ENCODE assay signal across 1 cellular context in genomic region chr17:77306790-77307478, GRCh38.
TF ChIP-seq lines count a peak whose summit lies in the region.

No MANE protein-coding gene starts in this region.

TF ChIP-seq in HepG2, 621 proteins besides CTCF, POLR2A, EP300 and RAD21 (continued from another document and continues in another):
- peak; percentile 93 for TF ChIP-seq ZNF609 (CRISPR knock-in tag; IDR thresholded peaks at IDR 0.05; ENCODE audit: borderline replicate concordance)
- TF ChIP-seq ZNF772 (CRISPR knock-in tag; IDR thresholded peaks at IDR 0.05), result 0 out of 2 replicates have a peak, but pooled peaks have one; percentile 29
- peak; percentile 38; the same call in 1 of the 2 replicates for TF ChIP-seq SATB2 (CRISPR knock-in tag; IDR thresholded peaks at IDR 0.05)
- TF ChIP-seq NRL (CRISPR knock-in tag; IDR thresholded peaks at IDR 0.05; ENCODE audit: borderline replicate concordance), result peak; percentile 19; the same call in 1 of the 2 replicates
- peak; percentile 86 for TF ChIP-seq ELF3 (CRISPR knock-in tag; IDR thresholded peaks at IDR 0.05)
- peak; percentile 44 for TF ChIP-seq POLR2G (IDR thresholded peaks at IDR 0.05; ENCODE audit: low read depth, low read length)
- TF ChIP-seq NFATC3 (CRISPR knock-in tag; IDR thresholded peaks at IDR 0.05), result 0 out of 2 replicates have a peak, but pooled peaks have one; percentile 37
- TF ChIP-seq POGZ (CRISPR knock-in tag; IDR thresholded peaks at IDR 0.05), result peak; percentile 78
- peak; percentile 66 for TF ChIP-seq ZNF709 (CRISPR knock-in tag; IDR thresholded peaks at IDR 0.05)
- peak; percentile 98 for TF ChIP-seq MTA1 (CRISPR knock-in tag; IDR thresholded peaks at IDR 0.05; ENCODE audit: borderline replicate concordance)
- 0 out of 2 replicates have a peak, but pooled peaks have one; percentile 68 for TF ChIP-seq SMYD3 (CRISPR knock-in tag; IDR thresholded peaks at IDR 0.05)
- TF ChIP-seq ZNF350 (CRISPR knock-in tag; IDR thresholded peaks at IDR 0.05; ENCODE audit: borderline replicate concordance, low read depth), result peak; percentile 91
- TF ChIP-seq MNT (IDR thresholded peaks at IDR 0.05), result no peak
- no peak for TF ChIP-seq ZNF180 (CRISPR knock-in tag; IDR thresholded peaks at IDR 0.05; ENCODE audit: borderline replicate concordance, low read depth)
- no peak for TF ChIP-seq TERF1 (CRISPR knock-in tag; IDR thresholded peaks at IDR 0.05)
- no peak for TF ChIP-seq PREB (CRISPR knock-in tag; IDR thresholded peaks at IDR 0.05)
- TF ChIP-seq ZNF101 (CRISPR knock-in tag; IDR thresholded peaks at IDR 0.05; ENCODE audit: borderline replicate concordance, low read depth), result peak; percentile 32; the same call in 1 of the 2 replicates
- TF ChIP-seq HMGXB3 (CRISPR knock-in tag; IDR thresholded peaks at IDR 0.05; ENCODE audit: borderline replicate concordance), result peak; percentile 87; the same call in 1 of the 2 replicates
- TF ChIP-seq NR2F1 (CRISPR knock-in tag; IDR thresholded peaks at IDR 0.05), result peak; percentile 96 to 98
- peak; percentile 75 for TF ChIP-seq ZBTB33 (CRISPR knock-in tag; IDR thresholded peaks at IDR 0.05)
- TF ChIP-seq ZNF777 (CRISPR knock-in tag; IDR thresholded peaks at IDR 0.05), result peak; percentile 51; the same call in 1 of the 2 replicates
- no peak for TF ChIP-seq THAP8 (CRISPR knock-in tag; IDR thresholded peaks at IDR 0.05; ENCODE audit: borderline replicate concordance)
- TF ChIP-seq AGO1 (IDR thresholded peaks at IDR 0.05; ENCODE audit: low read depth, low read length, poor library complexity, severe bottlenecking), result peak; percentile 49
- TF ChIP-seq ZNF558 (CRISPR knock-in tag; IDR thresholded peaks at IDR 0.05; ENCODE audit: borderline replicate concordance), result no peak
- peak; percentile 88 for TF ChIP-seq RFXAP (CRISPR knock-in tag; IDR thresholded peaks at IDR 0.05; ENCODE audit: borderline replicate concordance)
- TF ChIP-seq KLF6 (CRISPR knock-in tag; IDR thresholded peaks at IDR 0.05), result 0 out of 2 replicates have a peak, but pooled peaks have one; percentile 61
- peak; percentile 96 for TF ChIP-seq SAP130 (CRISPR knock-in tag; IDR thresholded peaks at IDR 0.05; ENCODE audit: low read depth)
- peak; percentile 60; the same call in 1 of the 2 replicates for TF ChIP-seq HMG20A (CRISPR knock-in tag; IDR thresholded peaks at IDR 0.05; ENCODE audit: borderline replicate concordance)
- no peak for TF ChIP-seq ZFAT (CRISPR knock-in tag; conservative IDR thresholded peaks at IDR 0.05)
- TF ChIP-seq ZMYM3 (CRISPR knock-in tag; IDR thresholded peaks at IDR 0.05), result peak; percentile 83
- TF ChIP-seq NCOA1 (CRISPR knock-in tag; IDR thresholded peaks at IDR 0.05), result peak; percentile 72; the same call in 1 of the 2 replicates
- peak; percentile 78 for TF ChIP-seq MED8 (CRISPR knock-in tag; IDR thresholded peaks at IDR 0.05; ENCODE audit: insufficient replicate concordance)
- peak; percentile 95 for TF ChIP-seq HNF1A (IDR thresholded peaks at IDR 0.05; ENCODE audit: low read depth)
- peak; percentile 99 for TF ChIP-seq HNF1A (CRISPR knock-in tag; IDR thresholded peaks at IDR 0.05; ENCODE audit: borderline replicate concordance)
- no peak; the same call in 1 of the 2 replicates for TF ChIP-seq ZNF256 (CRISPR knock-in tag; conservative IDR thresholded peaks at IDR 0.05)
- no peak for TF ChIP-seq MZF1 (CRISPR knock-in tag; IDR thresholded peaks at IDR 0.05; ENCODE audit: borderline replicate concordance)
- 0 out of 2 replicates have a peak, but pooled peaks have one; percentile 63 for TF ChIP-seq MAZ (IDR thresholded peaks at IDR 0.05; ENCODE audit: borderline replicate concordance, low read depth, low read length)
- TF ChIP-seq MAZ (CRISPR knock-in tag; IDR thresholded peaks at IDR 0.05; ENCODE audit: low read depth), result peak; percentile 69; the same call in 1 of the 2 replicates
- peak; percentile 86; the same call in 1 of the 2 replicates for TF ChIP-seq SPEN (CRISPR knock-in tag; IDR thresholded peaks at IDR 0.05; ENCODE audit: low read depth)
- 0 out of 2 replicates have a peak, but pooled peaks have one; percentile 32 for TF ChIP-seq SIN3B (IDR thresholded peaks at IDR 0.05; ENCODE audit: low read length)
- 0 out of 2 replicates have a peak, but pooled peaks have one; percentile 89 for TF ChIP-seq ZNF572 (CRISPR knock-in tag; IDR thresholded peaks at IDR 0.05)
